1 cellular context compared by ENCODE assay signal in the genomic region with DNA sequence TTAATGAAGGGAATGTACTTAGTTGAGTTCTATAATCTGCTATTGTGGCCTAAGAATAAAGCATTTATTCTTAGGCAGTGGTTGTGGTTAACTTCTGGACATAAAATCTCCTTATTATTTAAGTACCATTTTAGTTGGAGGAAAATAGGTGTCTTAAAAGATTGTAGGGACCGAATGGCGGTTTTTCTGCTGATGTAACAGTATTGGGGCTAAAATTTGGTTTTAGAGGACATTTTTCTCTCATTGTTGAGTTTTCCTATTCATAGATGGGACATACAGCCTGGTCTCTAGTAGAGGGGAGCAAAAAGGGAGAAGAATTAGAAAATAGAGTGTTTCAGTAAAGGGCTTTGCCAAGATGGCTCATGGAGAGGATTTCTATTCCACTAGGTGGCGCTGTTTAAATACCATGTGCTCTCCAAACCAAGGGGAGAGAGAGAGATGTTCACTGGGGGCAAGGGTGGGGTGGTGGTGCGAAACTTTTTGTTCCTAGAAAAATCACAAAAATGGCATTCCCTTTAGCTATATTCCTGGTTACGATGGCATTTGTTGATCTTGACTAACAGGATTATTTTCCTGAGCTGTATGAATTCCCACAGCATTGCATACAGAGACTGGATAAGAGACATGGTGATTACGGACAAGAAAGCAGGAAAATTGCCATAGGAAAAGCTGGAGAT.
TF ChIP-seq lines count a peak whose summit lies in the region.

No MANE protein-coding gene starts in this region.

TF ChIP-seq in neural cell, 6 proteins besides CTCF, POLR2A, EP300 and RAD21:
- TF ChIP-seq, protein P1, sequence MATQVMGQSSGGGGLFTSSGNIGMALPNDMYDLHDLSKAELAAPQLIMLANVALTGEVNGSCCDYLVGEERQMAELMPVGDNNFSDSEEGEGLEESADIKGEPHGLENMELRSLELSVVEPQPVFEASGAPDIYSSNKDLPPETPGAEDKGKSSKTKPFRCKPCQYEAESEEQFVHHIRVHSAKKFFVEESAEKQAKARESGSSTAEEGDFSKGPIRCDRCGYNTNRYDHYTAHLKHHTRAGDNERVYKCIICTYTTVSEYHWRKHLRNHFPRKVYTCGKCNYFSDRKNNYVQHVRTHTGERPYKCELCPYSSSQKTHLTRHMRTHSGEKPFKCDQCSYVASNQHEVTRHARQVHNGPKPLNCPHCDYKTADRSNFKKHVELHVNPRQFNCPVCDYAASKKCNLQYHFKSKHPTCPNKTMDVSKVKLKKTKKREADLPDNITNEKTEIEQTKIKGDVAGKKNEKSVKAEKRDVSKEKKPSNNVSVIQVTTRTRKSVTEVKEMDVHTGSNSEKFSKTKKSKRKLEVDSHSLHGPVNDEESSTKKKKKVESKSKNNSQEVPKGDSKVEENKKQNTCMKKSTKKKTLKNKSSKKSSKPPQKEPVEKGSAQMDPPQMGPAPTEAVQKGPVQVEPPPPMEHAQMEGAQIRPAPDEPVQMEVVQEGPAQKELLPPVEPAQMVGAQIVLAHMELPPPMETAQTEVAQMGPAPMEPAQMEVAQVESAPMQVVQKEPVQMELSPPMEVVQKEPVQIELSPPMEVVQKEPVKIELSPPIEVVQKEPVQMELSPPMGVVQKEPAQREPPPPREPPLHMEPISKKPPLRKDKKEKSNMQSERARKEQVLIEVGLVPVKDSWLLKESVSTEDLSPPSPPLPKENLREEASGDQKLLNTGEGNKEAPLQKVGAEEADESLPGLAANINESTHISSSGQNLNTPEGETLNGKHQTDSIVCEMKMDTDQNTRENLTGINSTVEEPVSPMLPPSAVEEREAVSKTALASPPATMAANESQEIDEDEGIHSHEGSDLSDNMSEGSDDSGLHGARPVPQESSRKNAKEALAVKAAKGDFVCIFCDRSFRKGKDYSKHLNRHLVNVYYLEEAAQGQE (IDR thresholded peaks at IDR 0.05; ENCODE audit: borderline replicate concordance) = no peak
- TF ChIP-seq SMC3 (conservative IDR thresholded peaks at IDR 0.05; ENCODE audit: poor library complexity) = peak; percentile 72
- TF ChIP-seq MXI1 (conservative IDR thresholded peaks at IDR 0.05; ENCODE audit: poor library complexity, severe bottlenecking) = no peak
- no peak for TF ChIP-seq POLR2AphosphoS5 (IDR thresholded peaks at IDR 0.05)
- no peak for TF ChIP-seq EZH2 (IDR thresholded peaks at IDR 0.05; ENCODE audit: borderline replicate concordance, insufficient read depth, low read length, poor library complexity, severe bottlenecking)
- TF ChIP-seq TAF1 (IDR thresholded peaks at IDR 0.05; ENCODE audit: low read depth) = no peak
